ENCODE assay signal across 13 cellular contexts in genomic region chr1:234246638-234247116, GRCh38.
A peak's percentile ranks its signal among the peaks of the same experiment; 100 is the strongest.
DNase-seq lines count a peak whose midpoint lies in the region; ATAC-seq and TF ChIP-seq lines count a peak whose summit lies in the region.
"Had no signal": no experiment of that assay in that cellular context is flagged by ENCODE, and none has a peak within 500 bp of the region (broad histone marks: within the 10 kb centered on the region; RNA-seq: fewer than 3 reads in every experiment).

No MANE protein-coding gene starts in this region.

- H3K4me2 ChIP-seq in MM.1S (ENCODE audit: low read depth, low read length), result peak overlapping the region; percentile 3

- peaks cover 13% of the 10 kb centered on the region for H3K9me3 Mint-ChIP-seq in endodermal cell

- H4K20me1 ChIP-seq in MM.1S (ENCODE audit: insufficient read depth, low read length), result no peaks in the 10 kb centered on the region

- H3K79me2 ChIP-seq in MM.1S (ENCODE audit: low read length), result no peaks in the 10 kb centered on the region

- H3K36me3 Mint-ChIP-seq in endodermal cell (ENCODE audit: low read depth), result peaks cover 24% of the 10 kb centered on the region

- WGBS in endodermal cell (ENCODE audit: insufficient coverage in 1 of 2, insufficient read length in 1 of 2), 2 experiments, result 85 to 96% methylated on average over 4 to 5 of the region's 5 CpGs

- H3K4me1 ChIP-seq in MM.1S (ENCODE audit: low read length), result peaks cover 29% of the 10 kb centered on the region
- H3K4me1 ChIP-seq in endodermal cell (ENCODE audit: control insufficient read depth, insufficient read depth, low read length), result no peaks in the 10 kb centered on the region
- no peaks in the 10 kb centered on the region for H3K4me1 ChIP-seq in left ventricle myocardium inferior
- H3K4me1 ChIP-seq: body of pancreas had no signal

- no peaks in the 10 kb centered on the region for H3K36me3 ChIP-seq in MM.1S (replicated peaks; ENCODE audit: insufficient read depth, low read length)
- H3K36me3 ChIP-seq in endodermal cell (ENCODE audit: control insufficient read depth, insufficient read depth, low read length), result no peaks in the 10 kb centered on the region
- no peaks in the 10 kb centered on the region for H3K36me3 ChIP-seq in left ventricle myocardium inferior

- TF ChIP-seq CTCF in MM.1S (IDR thresholded peaks at IDR 0.05; ENCODE audit: low read length), result no peak
- TF ChIP-seq CTCF in endodermal cell (conservative IDR thresholded peaks at IDR 0.05), result no peak
- no peak for TF ChIP-seq CTCF in left ventricle myocardium inferior (IDR thresholded peaks at IDR 0.05; ENCODE audit: borderline replicate concordance)

- DNase-seq in MM.1S, result peak; percentile 58
- no peak for DNase-seq in Ammon's horn (ENCODE audit: low spot score)
- no peak for DNase-seq in endodermal cell
- no peak for DNase-seq in NCI-H69 (lab: John Stamatoyannopoulos, UW)
- no peak for DNase-seq in left ventricle myocardium inferior
- DNase-seq: body of pancreas, Calu3, HCEC 1CT, left cardiac atrium, NCI-H1105 treated with DMSO at 0.1 percent for 48 hours had no signal

- H3K9ac ChIP-seq in MM.1S (ENCODE audit: low read length), result no peak overlapping the region
- no peak overlapping the region for H3K9ac ChIP-seq in endodermal cell (ENCODE audit: extremely low read depth, low read length, poor library complexity, severe bottlenecking)

- intact Hi-C loops in left ventricle myocardium inferior (cut with micrococcal nuclease), result no loop called here

- peaks cover 13% of the 10 kb centered on the region for H3K4me1 Mint-ChIP-seq in endodermal cell

- TF ChIP-seq POLR2A in GM18505 (IDR thresholded peaks at IDR 0.05; ENCODE audit: borderline replicate concordance, extremely low read depth, insufficient read depth, insufficient read length), result no peak

- no peak overlapping the region for H3K4me3 Mint-ChIP-seq in endodermal cell

- H3K4me3 ChIP-seq in MM.1S (ENCODE audit: low read length) (no peak overlapping the region), endodermal cell (ENCODE audit: low read length) (no peak overlapping the region), left ventricle myocardium inferior (no peak overlapping the region)
- H3K4me3 ChIP-seq: body of pancreas had no signal

- H3F3A ChIP-seq in MM.1S (ENCODE audit: insufficient read depth, low read length), result no peaks in the 10 kb centered on the region; the same call in 1 of the 2 replicates

- no peaks in the 10 kb centered on the region for H3K27me3 ChIP-seq in MM.1S (replicated peaks; ENCODE audit: insufficient read depth, low read length)
- no peaks in the 10 kb centered on the region for H3K27me3 ChIP-seq in endodermal cell (ENCODE audit: control insufficient read depth, insufficient read depth, low read length, poor library complexity, severe bottlenecking)
- peaks cover 7% of the 10 kb centered on the region for H3K27me3 ChIP-seq in left ventricle myocardium inferior (ENCODE audit: low read depth)
- H3K27me3 ChIP-seq: body of pancreas had no signal

- no peak overlapping the region for H3K27ac Mint-ChIP-seq in endodermal cell

- no peak overlapping the region for H2AFZ ChIP-seq in MM.1S (ENCODE audit: low read length)

- H3K27me3 Mint-ChIP-seq in endodermal cell (ENCODE audit: insufficient read depth), result no peaks in the 10 kb centered on the region

- H3K9me3 ChIP-seq in MM.1S (replicated peaks; ENCODE audit: insufficient read depth, low read length) (no peaks in the 10 kb centered on the region), endodermal cell (ENCODE audit: control insufficient read depth, low read length) (no peaks in the 10 kb centered on the region), left ventricle myocardium inferior (replicated peaks) (no peaks in the 10 kb centered on the region)
- H3K9me3 ChIP-seq: body of pancreas had no signal

- H3K27ac ChIP-seq in MM.1S (ENCODE audit: low read length) (peak overlapping the region; percentile 24; the same call in 1 of the 2 replicates), endodermal cell (ENCODE audit: low read depth, low read length) (no peak overlapping the region), left ventricle myocardium inferior (replicated peaks) (no peak overlapping the region)
- H3K27ac ChIP-seq: body of pancreas had no signal

- ATAC-seq in GM18505 (IDR thresholded peaks at IDR 0.05; ENCODE audit: unreplicated experiment) (peak; percentile 86), GM19438 (IDR thresholded peaks at IDR 0.05; ENCODE audit: low read depth, unreplicated experiment) (peak; percentile 80), HG02885 (IDR thresholded peaks at IDR 0.05; ENCODE audit: poor library complexity, unreplicated experiment) (peak; percentile 88)
- ATAC-seq: body of pancreas, left cardiac atrium had no signal

- no peaks in the 10 kb centered on the region for H3K9me2 ChIP-seq in MM.1S (replicated peaks; ENCODE audit: insufficient read depth, low read length)
